8 cellular contexts compared by ENCODE assay signal in the genomic region with DNA sequence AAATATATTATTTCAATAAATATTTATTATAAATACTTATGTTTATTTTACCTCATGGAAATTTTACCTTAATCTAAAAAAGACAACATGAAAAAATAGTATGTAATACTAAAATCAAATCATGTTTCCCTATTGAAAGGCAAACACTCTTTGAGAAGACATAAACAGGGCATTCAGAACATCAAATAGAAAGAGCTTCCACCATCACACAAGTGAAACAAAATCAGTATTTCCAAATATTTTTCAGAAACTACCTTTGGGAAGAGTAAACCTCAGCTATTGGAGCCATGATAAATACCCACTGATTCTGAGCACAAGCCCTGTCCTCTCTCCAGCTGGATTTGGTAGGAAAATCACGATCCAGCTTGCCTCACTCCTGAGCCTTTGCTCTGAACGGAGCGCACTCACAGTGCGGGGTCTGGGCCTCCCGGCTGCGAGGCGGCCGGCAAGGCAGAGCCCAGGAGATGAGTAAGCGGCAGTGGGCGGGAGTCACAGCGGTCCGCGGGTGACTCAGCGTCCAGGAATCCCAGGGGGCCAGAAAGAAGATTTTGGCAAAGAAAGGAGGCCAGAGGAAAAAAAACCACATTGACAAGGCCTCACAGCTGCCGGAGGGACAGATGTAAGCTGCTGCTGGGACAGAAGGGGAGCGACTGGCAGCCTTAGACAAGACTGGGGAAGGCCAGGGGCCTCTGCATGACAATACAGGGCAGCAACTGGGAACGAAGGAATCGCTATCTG. TPM values are rescaled to one million over a fixed set of nuclear protein-coding genes. Genes with fewer than 3 reads are reported as not detected.
DNase-seq lines count a peak whose midpoint lies in the region; ATAC-seq, FAIRE-seq and TF ChIP-seq lines count a peak whose summit lies in the region.

No MANE protein-coding gene starts in this region.

- no peaks in the 10 kb centered on the region for H3K36me3 ChIP-seq in psoas muscle (ENCODE audit: insufficient read depth in 1 of 2, low read depth in 1 of 2)

- H3K9me3 ChIP-seq in psoas muscle, result no peaks in the 10 kb centered on the region

- peak overlapping the region; percentile 59 for H3K27ac ChIP-seq in psoas muscle

- DNase-seq in 8988T (peak; percentile 33), GM18507 (ENCODE audit: extremely low spot score, insufficient read length, low read depth) (no peak), NCI-H69 (lab: John Stamatoyannopoulos, UW) (peak; percentile 81), astrocyte of the cerebellum (ENCODE audit: low read depth) (peak; percentile 93), hypothalamus (lab: John Stamatoyannopoulos, UW) (peak in 48 of 51 donors; percentile 3 to 79 (median 30)), psoas muscle (peak; percentile 90 to 91), cerebellum (ENCODE audit: low spot score) (no peak)

- FAIRE-seq in GM18507 (lab: Jason Lieb, UNC), result peak; percentile 35

- TF ChIP-seq CTCF in astrocyte of the cerebellum (IDR thresholded peaks at IDR 0.05; ENCODE audit: low read depth, low read length, missing control alignments) (no peak), psoas muscle (IDR thresholded peaks at IDR 0.05) (no peak)

- H3K4me1 ChIP-seq in psoas muscle, result no peaks in the 10 kb centered on the region

- 3 to 8% (median 5%) methylated on average over 18 of the region's 18 CpGs for WGBS in psoas muscle, 3 donors

- peaks cover 0 to 3% (median 0%) of the 10 kb centered on the region in 3 donors for H3K27me3 ChIP-seq in psoas muscle (ENCODE audit: insufficient read depth in 3 of 3, low read length in 2 of 3)

- H3K4me3 ChIP-seq in astrocyte of the cerebellum (ENCODE audit: low read depth, low read length) (peak overlapping the region; percentile 9), psoas muscle (peak overlapping the region; percentile 42)

- intact Hi-C loops in psoas muscle (cut with DNase I), result no loop called here

- in situ Hi-C loops in astrocyte of the cerebellum (cut with HindIII; ENCODE audit: low sequenced_read_pairs), result no loop called here

- peak; percentile 95 for ATAC-seq in HG02852 (IDR thresholded peaks at IDR 0.05; ENCODE audit: unreplicated experiment)
- ATAC-seq in psoas muscle, result peak; percentile 95 to 99 (median 98)

RNA-seq across cellular contexts. Expression of a gene that starts 14.7 kb away (rescaled TPM):
- 100 to 1,000 TPM in 1 of 4 donors, 10 to 100 TPM in 3; 59.1 to 149 (median 84.5) TPM for total RNA-seq in psoas muscle
- 100 to 1,000 TPM; 116 to 264 (median 194) TPM for polyA plus RNA-seq in psoas muscle
- total RNA-seq in cerebellum, result 57.4 TPM

RNA-seq across cellular contexts. Expression of a gene that starts 53.5 kb away (rescaled TPM):
- not detected for total RNA-seq in psoas muscle
- polyA plus RNA-seq in psoas muscle, result under 1 TPM in 2 of 3 donors, not detected in 1; 0.03 TPM
- not detected for total RNA-seq in cerebellum

Comparison
In these comparisons a context has a peak if more than half of its experiments do, and no peak if none do; other contexts are left out.
1. DNase-seq: peak in 8988T (single experiment), NCI-H69 (single experiment), astrocyte of the cerebellum (single experiment), hypothalamus (48 of 51) and psoas muscle (2 of 2); none in GM18507 (single experiment) and cerebellum (single experiment).